In genomic region chrX:22404297-22404696, GRCh38 we compare ENCODE assay signal across 23 cellular contexts.
DNase-seq lines count a peak whose midpoint lies in the region; ATAC-seq, FAIRE-seq and TF ChIP-seq lines count a peak whose summit lies in the region.
"Had no signal": no experiment of that assay in that cellular context is flagged by ENCODE, and none has a peak within 500 bp of the region (broad histone marks: within the 10 kb centered on the region; RNA-seq: fewer than 3 reads in every experiment).

No MANE protein-coding gene starts in this region.

- no peaks in the 10 kb centered on the region for H3K27me3 ChIP-seq in GM12878 (replicated peaks in 1 of 2; ENCODE audit: control insufficient read depth in 2 of 2, insufficient read depth in 2 of 2, low read length in 1 of 2)
- H3K27me3 ChIP-seq: BLaER1 treated with 17β-estradiol and CSF1 and Interleukin-3, amounts not matched to agents 10 nM and 100 nM had no signal

- RAD21 ChIA-PET in GM12878 (lab: Charles Lee; ENCODE audit: unreplicated experiment): no interaction called here

- no peak overlapping the region for H3K4me3 Mint-ChIP-seq in activated T-cell treated with anti-CD3 and anti-CD28 coated beads, Interleukin-2, amount 50 U/mL, for 24 hours
- H3K4me3 Mint-ChIP-seq: B cell; CD14-positive monocyte; CD4-positive, alpha-beta T cell; CD8-positive, alpha-beta memory T cell; GM23338; H9 had no signal

- CTCF ChIA-PET in GM12878 (lab: Yijun Ruan, JAX): no interaction called here

- no peak for FAIRE-seq in GM12878 (lab: Jason Lieb, UNC)
- FAIRE-seq: A204.1, D721Med, GM12891, GM19239 had no signal

- no peak for TF ChIP-seq EP300 in GM12878 (IDR thresholded peaks at IDR 0.05; ENCODE audit: borderline replicate concordance in 1 of 2, control insufficient read depth in 1 of 2, low read depth in 2 of 2, low read length in 2 of 2)

- no peak for TF ChIP-seq CTCF in GM12878 (IDR thresholded peaks at IDR 0.05 in 2 of 3, conservative IDR thresholded peaks at IDR 0.05 in 1 of 3; ENCODE audit: control insufficient read depth in 2 of 3, extremely low read depth in 1 of 3, insufficient read depth in 1 of 3, low read depth in 3 of 3, low read length in 3 of 3)

- H3K79me2 ChIP-seq in GM12878 (ENCODE audit: control insufficient read depth, insufficient read depth, low read length): no peaks in the 10 kb centered on the region

- H2AFZ ChIP-seq in GM12878 (ENCODE audit: control insufficient read depth, low read depth, low read length): no peak overlapping the region
- H2AFZ ChIP-seq: GM23338 had no signal

- H3K9me3 ChIP-seq in GM12878 (replicated peaks; ENCODE audit: control insufficient read depth, insufficient read depth, low read length): no peaks in the 10 kb centered on the region

- no peak overlapping the region for H3K4me2 ChIP-seq in GM12878 (ENCODE audit: control insufficient read depth, insufficient read depth)
- H3K4me2 ChIP-seq: GM23338 had no signal

- WGBS in GM12878 (ENCODE audit: insufficient coverage, insufficient replicate concordance, low lambda C conversion rate, missing lambda C conversion rate): 76% methylated on average over 3 of the region's 3 CpGs

- in situ Hi-C loops in GM12878 (cut with MboI): no loop called here

- intact Hi-C loops in GM12878 (cut with micrococcal nuclease; ENCODE audit: unreplicated experiment): no loop called here

- no peaks in the 10 kb centered on the region for H3K36me3 ChIP-seq in GM12878 (ENCODE audit: control insufficient read depth in 2 of 2, insufficient read depth in 2 of 2, low read length in 1 of 2)
- H3K36me3 ChIP-seq: BLaER1 treated with 17β-estradiol and CSF1 and Interleukin-3, amounts not matched to agents 10 nM and 100 nM had no signal

- no peak overlapping the region for H3K9ac ChIP-seq in GM12878 (ENCODE audit: control insufficient read depth, insufficient read depth, low read length)
- H3K9ac ChIP-seq: BLaER1 treated with 17β-estradiol and CSF1 and Interleukin-3, amounts not matched to agents 10 nM and 100 nM had no signal

- no peak for TF ChIP-seq POLR2A in GM12878 (IDR thresholded peaks at IDR 0.05; ENCODE audit: low read depth, low read length)

- no TSS peak for BruUV-seq in GM12878 (replicated peaks; lab: Mats Ljungman, UMichigan)

- H3K27me3 Mint-ChIP-seq in activated T-cell treated with anti-CD3 and anti-CD28 coated beads, Interleukin-2, amount 50 U/mL, for 24 hours: peaks cover 10% of the 10 kb centered on the region
- H3K27me3 Mint-ChIP-seq: B cell; CD4-positive, alpha-beta T cell; CD8-positive, alpha-beta memory T cell had no signal

- no peak for TF ChIP-seq RAD21 in GM12878 (IDR thresholded peaks at IDR 0.05; ENCODE audit: insufficient read depth, low read depth, low read length)

- no peak overlapping the region for H3K27ac Mint-ChIP-seq in activated T-cell treated with anti-CD3 and anti-CD28 coated beads, Interleukin-2, amount 50 U/mL, for 24 hours
- H3K27ac Mint-ChIP-seq: B cell; CD14-positive monocyte; CD4-positive, alpha-beta T cell; CD8-positive, alpha-beta memory T cell; GM23338; H9 had no signal

- SMC1A ChIA-PET in GM12878 (lab: Charles Lee; ENCODE audit: uncharacterized antibody, unreplicated experiment): no interaction called here

- H3K9me3 Mint-ChIP-seq in activated T-cell treated with anti-CD3 and anti-CD28 coated beads, Interleukin-2, amount 50 U/mL, for 24 hours: no peaks in the 10 kb centered on the region
- H3K9me3 Mint-ChIP-seq: CD4-positive, alpha-beta T cell; GM23338 had no signal

- DNase-seq in OCI-M1 (lab: John Stamatoyannopoulos, UW) (peak; percentile 3), GM12878 (ENCODE audit: low read depth, low spot score) (no peak), nucleus accumbens (lab: John Stamatoyannopoulos, UW) (no peak), T-helper 2 cell (no peak)
- DNase-seq in activated T-cell treated with anti-CD3 and anti-CD28 coated beads, Interleukin-2, amount 50 U/mL, for 24 hours: no peak
- DNase-seq in stimulated activated CD4-positive, alpha-beta T cell treated with anti-CD3 and anti-CD28 coated beads, Interleukin-4, amount 100 ng/mL, for 1 hour: no peak
- DNase-seq: CD4-positive, alpha-beta T cell; CD8-positive, alpha-beta memory T cell; DMS 273 treated with DMSO at 0.1 percent for 48 hours; DMS79; EL; GDM1; H9 had no signal

- POLR2A ChIA-PET in GM12878 (lab: Charles Lee): no interaction called here

- no peak overlapping the region for H3K27ac ChIP-seq in GM12878 (ENCODE audit: control insufficient read depth, insufficient read depth)

- H4K20me1 ChIP-seq in GM12878 (ENCODE audit: control insufficient read depth, insufficient read depth): no peaks in the 10 kb centered on the region
- H4K20me1 ChIP-seq: BLaER1 treated with 17β-estradiol and CSF1 and Interleukin-3, amounts not matched to agents 10 nM and 100 nM had no signal

- ATAC-seq in GM18907 (IDR thresholded peaks at IDR 0.05; ENCODE audit: unreplicated experiment) (peak; percentile 54), GM12878 (no peak)
- ATAC-seq: GM23338, HCT116 had no signal

- H3K4me1 ChIP-seq in GM12878 (ENCODE audit: control insufficient read depth, insufficient read depth, low read length): no peaks in the 10 kb centered on the region

- no peak overlapping the region for H3K4me3 ChIP-seq in GM12878
- H3K4me3 ChIP-seq: BLaER1 treated with 17β-estradiol and CSF1 and Interleukin-3, amounts not matched to agents 10 nM and 100 nM; GM23338 had no signal

- H3K36me3 Mint-ChIP-seq in activated T-cell treated with anti-CD3 and anti-CD28 coated beads, Interleukin-2, amount 50 U/mL, for 24 hours (ENCODE audit: low read depth): no peaks in the 10 kb centered on the region
- H3K36me3 Mint-ChIP-seq: CD14-positive monocyte; CD8-positive, alpha-beta memory T cell had no signal

- no peaks in the 10 kb centered on the region for H3K4me1 Mint-ChIP-seq in activated T-cell treated with anti-CD3 and anti-CD28 coated beads, Interleukin-2, amount 50 U/mL, for 24 hours (ENCODE audit: low read depth)
- H3K4me1 Mint-ChIP-seq: B cell; CD14-positive monocyte; CD8-positive, alpha-beta memory T cell; GM23338; H9 had no signal

TF ChIP-seq in GM12878, 131 proteins besides CTCF, POLR2A, EP300 and RAD21:
- no peak for TF ChIP-seq TCF3 (IDR thresholded peaks at IDR 0.05; ENCODE audit: borderline replicate concordance, insufficient read depth, low read depth, low read length)
- TF ChIP-seq NR2F1 (conservative IDR thresholded peaks at IDR 0.05): peak; percentile 72
